Comparison of ENCODE assay signal across 12 cellular contexts in genomic region chr5:143693691-143694252, GRCh38.
DNase-seq lines count a peak whose midpoint lies in the region; ATAC-seq and TF ChIP-seq lines count a peak whose summit lies in the region.
"Had no signal": no experiment of that assay in that cellular context is flagged by ENCODE, and none has a peak within 500 bp of the region (broad histone marks: within the 10 kb centered on the region; RNA-seq: fewer than 3 reads in every experiment).

No MANE protein-coding gene starts in this region.

- no peak overlapping the region for H2AFZ ChIP-seq in PC-3 (ENCODE audit: low read length)
- H2AFZ ChIP-seq in smooth muscle cell (ENCODE audit: low read depth): no peak overlapping the region

- H3K36me3 ChIP-seq in CD8-positive, alpha-beta T cell (ENCODE audit: insufficient read depth, low read length): no peaks in the 10 kb centered on the region
- H3K36me3 ChIP-seq in ascending aorta (no peaks in the 10 kb centered on the region), PC-3 (ENCODE audit: low read depth, low read length) (no peaks in the 10 kb centered on the region), smooth muscle cell (ENCODE audit: low read depth) (no peaks in the 10 kb centered on the region)
- H3K36me3 ChIP-seq: esophagus muscularis mucosa, spleen had no signal

- peaks cover 14% of the 10 kb centered on the region for H3K9me3 Mint-ChIP-seq in CD8-positive, alpha-beta T cell
- H3K9me3 Mint-ChIP-seq in activated T-helper 2 cell treated with anti-CD3 and anti-CD28 coated beads, Interferon-gamma antibody, Interleukin-2, Interleukin-4, amounts not matched to agents 10 μg/mL and 5 μg/mL and 100 μg/mL, durations not matched to agents 14 hours and 24 hours and 36 hours: peaks cover 29% of the 10 kb centered on the region

- CTCF ChIA-PET in CD8-positive, alpha-beta T cell (lab: Charles Lee): interaction anchor here (1.2 kb wide), 1 partner anchor 13 kb away, joined by 3 read pairs; no protein-coding TSS in a partner anchor
- CTCF ChIA-PET in PC-3 (lab: Charles Lee): no interaction called here

- no peak overlapping the region for H3K27ac ChIP-seq in CD8-positive, alpha-beta T cell (ENCODE audit: low read depth, low read length)
- no peak overlapping the region for H3K27ac ChIP-seq in ascending aorta
- no peak overlapping the region for H3K27ac ChIP-seq in PC-3 (ENCODE audit: low read length)
- no peak overlapping the region for H3K27ac ChIP-seq in smooth muscle cell (ENCODE audit: low read depth)
- H3K27ac ChIP-seq: esophagus muscularis mucosa had no signal

- H3K9ac ChIP-seq in PC-3 (ENCODE audit: low read length): no peak overlapping the region
- H3K9ac ChIP-seq in smooth muscle cell (ENCODE audit: low read depth): no peak overlapping the region

- H3K4me2 ChIP-seq in PC-3 (ENCODE audit: low read length): no peak overlapping the region
- no peak overlapping the region for H3K4me2 ChIP-seq in smooth muscle cell

- H3K4me1 Mint-ChIP-seq in CD8-positive, alpha-beta T cell (ENCODE audit: low read depth): peaks cover 24% of the 10 kb centered on the region
- H3K4me1 Mint-ChIP-seq in activated T-helper 2 cell treated with anti-CD3 and anti-CD28 coated beads, Interferon-gamma antibody, Interleukin-2, Interleukin-4, amounts not matched to agents 10 μg/mL and 5 μg/mL and 100 μg/mL, durations not matched to agents 14 hours and 24 hours and 36 hours (ENCODE audit: low read depth): peaks cover 57% of the 10 kb centered on the region
- H3K4me1 Mint-ChIP-seq: B cell had no signal

- no peaks in the 10 kb centered on the region for H3K9me3 ChIP-seq in CD8-positive, alpha-beta T cell (ENCODE audit: low read length)
- H3K9me3 ChIP-seq in ascending aorta (peaks cover 0 to 11% of the 10 kb centered on the region in 2 donors), PC-3 (ENCODE audit: low read length) (no peaks in the 10 kb centered on the region), smooth muscle cell (replicated peaks; ENCODE audit: low read depth) (no peaks in the 10 kb centered on the region)

- no TSS peak for BruUV-seq in PC-3 (replicated peaks; lab: Mats Ljungman, UMichigan)

- no peaks in the 10 kb centered on the region for H3K27me3 Mint-ChIP-seq in CD8-positive, alpha-beta T cell (ENCODE audit: low read depth)
- no peaks in the 10 kb centered on the region for H3K27me3 Mint-ChIP-seq in activated T-helper 2 cell treated with anti-CD3 and anti-CD28 coated beads, Interferon-gamma antibody, Interleukin-2, Interleukin-4, amounts not matched to agents 10 μg/mL and 5 μg/mL and 100 μg/mL, durations not matched to agents 14 hours and 24 hours and 36 hours (ENCODE audit: low read depth)
- H3K27me3 Mint-ChIP-seq: B cell had no signal

- POLR2A ChIA-PET in CD8-positive, alpha-beta T cell (lab: Charles Lee): no interaction called here
- POLR2A ChIA-PET in PC-3 (lab: Charles Lee; ENCODE audit: unreplicated experiment): no interaction called here

- peak in 1 of 7 experiments; percentile 50 for DNase-seq in CD8-positive, alpha-beta T cell
- DNase-seq in activated T-helper 2 cell treated with anti-CD3 and anti-CD28 coated beads, Interferon-gamma antibody, Interleukin-2, Interleukin-4, amounts not matched to agents 10 μg/mL and 5 μg/mL and 100 μg/mL, durations not matched to agents 14 hours and 24 hours and 36 hours (ENCODE audit: low spot score): peak; percentile 11
- no peak for DNase-seq in ascending aorta (ENCODE audit: low spot score in 2 of 2)
- no peak for DNase-seq in PC-3
- DNase-seq in smooth muscle cell (lab: John Stamatoyannopoulos, UW; ENCODE audit: unreplicated experiment): no peak
- DNase-seq in HPDE6-E6E7 (ENCODE audit: extremely low spot score): no peak
- DNase-seq: NCI-H524, spleen had no signal

- TF ChIP-seq CTCF in CD8-positive, alpha-beta T cell (IDR thresholded peaks at IDR 0.05): no peak
- TF ChIP-seq CTCF in ascending aorta (IDR thresholded peaks at IDR 0.05): no peak
- no peak for TF ChIP-seq CTCF in PC-3 (conservative IDR thresholded peaks at IDR 0.05; ENCODE audit: low read depth, low read length)
- no peak for TF ChIP-seq CTCF in smooth muscle cell (IDR thresholded peaks at IDR 0.05; ENCODE audit: borderline replicate concordance, insufficient read depth, poor library complexity, severe bottlenecking)

- H3K79me2 ChIP-seq in PC-3 (ENCODE audit: low read length): no peaks in the 10 kb centered on the region
- H3K79me2 ChIP-seq in smooth muscle cell (ENCODE audit: low read depth): no peaks in the 10 kb centered on the region

- H3K9me2 ChIP-seq in PC-3 (replicated peaks; ENCODE audit: low read length): no peaks in the 10 kb centered on the region

- ATAC-seq in CD8-positive, alpha-beta T cell: peak; percentile 74
- ATAC-seq in GM18907 (IDR thresholded peaks at IDR 0.05; ENCODE audit: unreplicated experiment) (peak; percentile 76), HG02973 (IDR thresholded peaks at IDR 0.05; ENCODE audit: unreplicated experiment) (peak; percentile 92), PC-3 (no peak)

- H3K4me3 Mint-ChIP-seq in CD8-positive, alpha-beta T cell: no peak overlapping the region
- no peak overlapping the region for H3K4me3 Mint-ChIP-seq in activated T-helper 2 cell treated with anti-CD3 and anti-CD28 coated beads, Interferon-gamma antibody, Interleukin-2, Interleukin-4, amounts not matched to agents 10 μg/mL and 5 μg/mL and 100 μg/mL, durations not matched to agents 14 hours and 24 hours and 36 hours (ENCODE audit: low read depth)
- H3K4me3 Mint-ChIP-seq: B cell had no signal

- H3K4me1 ChIP-seq in CD8-positive, alpha-beta T cell (ENCODE audit: insufficient read depth, low read length): no peaks in the 10 kb centered on the region
- H3K4me1 ChIP-seq in ascending aorta (no peaks in the 10 kb centered on the region), PC-3 (ENCODE audit: insufficient read depth, low read length) (no peaks in the 10 kb centered on the region), smooth muscle cell (ENCODE audit: low read depth) (no peaks in the 10 kb centered on the region)
- H3K4me1 ChIP-seq: spleen had no signal

- no peak overlapping the region for H3K4me3 ChIP-seq in CD8-positive, alpha-beta T cell (ENCODE audit: low read depth, low read length)
- no peak overlapping the region for H3K4me3 ChIP-seq in ascending aorta
- H3K4me3 ChIP-seq in PC-3 (ENCODE audit: low read length): no peak overlapping the region
- no peak overlapping the region for H3K4me3 ChIP-seq in smooth muscle cell
- H3K4me3 ChIP-seq: esophagus muscularis mucosa, spleen had no signal

- 97% methylated on average over 3 of the region's 3 CpGs for WGBS in smooth muscle cell (ENCODE audit: low lambda C conversion rate)

- H4K20me1 ChIP-seq in PC-3 (ENCODE audit: low read length) (no peaks in the 10 kb centered on the region), smooth muscle cell (ENCODE audit: low read depth) (no peaks in the 10 kb centered on the region)

- intact Hi-C loops in CD8-positive, alpha-beta T cell (cut with DNase I, micrococcal nuclease): no loop called here
- intact Hi-C loops in activated T-helper 2 cell treated with anti-CD3 and anti-CD28 coated beads, Interferon-gamma antibody, Interleukin-2, Interleukin-4, amounts not matched to agents 10 μg/mL and 5 μg/mL and 100 μg/mL, durations not matched to agents 14 hours and 24 hours and 36 hours (cut with micrococcal nuclease): loop anchor here (1.0 to 10.0 kb wide), 8 partner anchors 15 to 911 kb away; no protein-coding TSS in a partner anchor
- intact Hi-C loops in ascending aorta (cut with DNase I): no loop called here
- intact Hi-C loops in PC-3 (cut with micrococcal nuclease): no loop called here

- no peaks in the 10 kb centered on the region for H3F3A ChIP-seq in PC-3 (ENCODE audit: low read length, unreplicated experiment)
- no peaks in the 10 kb centered on the region for H3F3A ChIP-seq in smooth muscle cell (ENCODE audit: low read depth)

- peaks cover 2% of the 10 kb centered on the region for H3K36me3 Mint-ChIP-seq in CD8-positive, alpha-beta T cell
- peaks cover 18% of the 10 kb centered on the region for H3K36me3 Mint-ChIP-seq in activated T-helper 2 cell treated with anti-CD3 and anti-CD28 coated beads, Interferon-gamma antibody, Interleukin-2, Interleukin-4, amounts not matched to agents 10 μg/mL and 5 μg/mL and 100 μg/mL, durations not matched to agents 14 hours and 24 hours and 36 hours (ENCODE audit: low read depth)

- peak overlapping the region; percentile 83 for H3K27ac Mint-ChIP-seq in CD8-positive, alpha-beta T cell
- peak overlapping the region; percentile 68 for H3K27ac Mint-ChIP-seq in activated T-helper 2 cell treated with anti-CD3 and anti-CD28 coated beads, Interferon-gamma antibody, Interleukin-2, Interleukin-4, amounts not matched to agents 10 μg/mL and 5 μg/mL and 100 μg/mL, durations not matched to agents 14 hours and 24 hours and 36 hours
- H3K27ac Mint-ChIP-seq: B cell had no signal

- no peaks in the 10 kb centered on the region for H3K27me3 ChIP-seq in CD8-positive, alpha-beta T cell (ENCODE audit: insufficient read depth, low read length)
- H3K27me3 ChIP-seq in ascending aorta (no peaks in the 10 kb centered on the region), PC-3 (ENCODE audit: low read length) (no peaks in the 10 kb centered on the region), smooth muscle cell (ENCODE audit: low read depth) (no peaks in the 10 kb centered on the region)
- H3K27me3 ChIP-seq: esophagus muscularis mucosa, spleen had no signal
